ENCODE assay signal across 14 cellular contexts in the genomic region with DNA sequence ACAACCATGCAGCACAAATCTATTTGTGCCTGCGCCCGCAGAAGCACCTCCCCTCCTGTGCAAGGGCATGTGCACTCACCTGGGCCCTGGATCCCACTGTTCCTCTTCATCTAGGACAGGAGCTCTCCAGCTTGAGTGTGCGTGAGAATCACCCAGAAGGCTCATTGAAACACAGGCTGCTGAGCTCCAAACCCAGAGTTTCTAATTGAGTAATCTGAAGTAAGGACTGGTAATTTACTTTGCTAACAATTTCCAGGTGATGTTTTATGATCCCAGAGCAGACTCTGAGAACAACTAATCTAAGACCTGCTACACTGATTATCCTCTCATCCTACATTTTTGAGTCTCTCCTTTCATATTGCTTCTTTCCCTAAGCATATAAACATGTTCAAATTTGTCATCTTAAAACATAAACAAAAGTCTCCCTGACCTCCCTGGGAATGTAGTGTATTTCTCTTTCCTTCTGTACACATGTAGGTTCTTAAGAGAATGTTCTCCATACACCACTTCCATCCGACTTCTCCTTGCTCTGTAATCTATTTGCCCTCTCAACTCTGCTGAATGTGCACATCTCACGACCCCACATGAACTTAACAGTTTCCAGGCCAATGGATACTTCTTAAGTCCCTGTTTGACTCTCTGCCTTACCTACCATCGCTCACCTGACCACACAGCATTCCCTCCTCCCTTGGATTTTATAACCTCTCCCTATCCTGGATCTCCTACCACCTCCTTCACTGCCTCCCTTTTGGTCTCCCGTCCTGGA.
"Had no signal": no experiment of that assay in that cellular context is flagged by ENCODE, and none has a peak within 500 bp of the region (broad histone marks: within the 10 kb centered on the region; RNA-seq: fewer than 3 reads in every experiment).

No MANE protein-coding gene starts in this region.

- H3K4me1 Mint-ChIP-seq: activated B cell treated with CpG ODN at 0.5 μM for 24 hours had no signal

- H3K9me3 ChIP-seq: upper lobe of right lung had no signal

- H3K27ac Mint-ChIP-seq: activated B cell treated with CpG ODN at 0.5 μM for 24 hours; activated CD4-positive, alpha-beta T cell treated with anti-CD3 and anti-CD28 coated beads, Interleukin-2, amount 10 ng/mL, durations not matched to agents 7 days and 5 days; activated naive CD4-positive, alpha-beta T cell treated with anti-CD3 and anti-CD28 coated beads for 36 hours; activated T-helper 1 cell treated with anti-CD3 and anti-CD28 coated beads, Interleukin-12 subunit alpha, Interleukin-12 subunit beta, Interleukin-2, Interleukin-4 antibody, amounts not matched to agents 30 ng/mL and 10 ng/mL and 1 ng/mL, durations not matched to agents 14 hours and 24 hours and 36 hours; dendritic cell treated with granulocyte-macrophage colony-stimulating factor and Interleukin-4, amounts not matched to agents 40 ng/mL and 50 ng/mL, for 4 days; effector memory CD8-positive, alpha-beta T cell; nephron progenitor cell had no signal

- H3K27me3 ChIP-seq: upper lobe of right lung had no signal

- H3K36me3 ChIP-seq: upper lobe of right lung had no signal

- H3K27me3 Mint-ChIP-seq: activated B cell treated with CpG ODN at 0.5 μM for 24 hours; activated CD4-positive, alpha-beta T cell treated with anti-CD3 and anti-CD28 coated beads, Interleukin-2, amount 10 ng/mL, durations not matched to agents 7 days and 5 days; dendritic cell treated with granulocyte-macrophage colony-stimulating factor and Interleukin-4, amounts not matched to agents 40 ng/mL and 50 ng/mL, for 4 days; effector memory CD8-positive, alpha-beta T cell had no signal

- H3K9me3 Mint-ChIP-seq: activated B cell treated with CpG ODN at 0.5 μM for 24 hours; activated CD4-positive, alpha-beta T cell treated with anti-CD3 and anti-CD28 coated beads, Interleukin-2, amount 10 ng/mL, durations not matched to agents 7 days and 5 days; activated naive CD4-positive, alpha-beta T cell treated with anti-CD3 and anti-CD28 coated beads for 36 hours; activated T-helper 1 cell treated with anti-CD3 and anti-CD28 coated beads, Interleukin-12 subunit alpha, Interleukin-12 subunit beta, Interleukin-2, Interleukin-4 antibody, amounts not matched to agents 30 ng/mL and 10 ng/mL and 1 ng/mL, durations not matched to agents 14 hours and 24 hours and 36 hours; dendritic cell treated with granulocyte-macrophage colony-stimulating factor and Interleukin-4, amounts not matched to agents 40 ng/mL and 50 ng/mL, for 4 days; effector memory CD8-positive, alpha-beta T cell; immature natural killer cell; nephron progenitor cell had no signal

- H3K4me3 Mint-ChIP-seq: activated B cell treated with CpG ODN at 0.5 μM for 24 hours; activated CD4-positive, alpha-beta T cell treated with anti-CD3 and anti-CD28 coated beads, Interleukin-2, amount 10 ng/mL, durations not matched to agents 7 days and 5 days; activated naive CD4-positive, alpha-beta T cell treated with anti-CD3 and anti-CD28 coated beads for 36 hours; activated T-helper 1 cell treated with anti-CD3 and anti-CD28 coated beads, Interleukin-12 subunit alpha, Interleukin-12 subunit beta, Interleukin-2, Interleukin-4 antibody, amounts not matched to agents 30 ng/mL and 10 ng/mL and 1 ng/mL, durations not matched to agents 14 hours and 24 hours and 36 hours; dendritic cell treated with granulocyte-macrophage colony-stimulating factor and Interleukin-4, amounts not matched to agents 40 ng/mL and 50 ng/mL, for 4 days; effector memory CD8-positive, alpha-beta T cell; immature natural killer cell; nephron progenitor cell had no signal

- H3K27ac ChIP-seq: upper lobe of right lung had no signal

- ATAC-seq: effector memory CD8-positive, alpha-beta T cell; upper lobe of right lung had no signal

- DNase-seq: activated B cell treated with CpG ODN at 0.5 μM for 24 hours; activated CD4-positive, alpha-beta T cell treated with anti-CD3 and anti-CD28 coated beads, Interleukin-2, amount 10 ng/mL, durations not matched to agents 7 days and 5 days; activated CD8-positive, alpha-beta memory T cell treated with anti-CD3 and anti-CD28 coated beads, Interleukin-2, amount 50 U/mL, for 48 hours; activated naive CD4-positive, alpha-beta T cell treated with anti-CD3 and anti-CD28 coated beads for 36 hours; effector memory CD8-positive, alpha-beta T cell; immature natural killer cell; nephron progenitor cell; occipital lobe; stimulated activated CD4-positive, alpha-beta T cell treated with anti-CD3 and anti-CD28 coated beads, Interleukin-4, amount 100 ng/mL, for 24 hours; stimulated activated naive CD4-positive, alpha-beta T cell treated with Interleukin-2 at 50 U/mL for 16 hours; upper lobe of right lung had no signal

- H3K4me3 ChIP-seq: skin epidermis, upper lobe of right lung had no signal
